Comparison of ENCODE assay signal across 8 cellular contexts in the genomic region with DNA sequence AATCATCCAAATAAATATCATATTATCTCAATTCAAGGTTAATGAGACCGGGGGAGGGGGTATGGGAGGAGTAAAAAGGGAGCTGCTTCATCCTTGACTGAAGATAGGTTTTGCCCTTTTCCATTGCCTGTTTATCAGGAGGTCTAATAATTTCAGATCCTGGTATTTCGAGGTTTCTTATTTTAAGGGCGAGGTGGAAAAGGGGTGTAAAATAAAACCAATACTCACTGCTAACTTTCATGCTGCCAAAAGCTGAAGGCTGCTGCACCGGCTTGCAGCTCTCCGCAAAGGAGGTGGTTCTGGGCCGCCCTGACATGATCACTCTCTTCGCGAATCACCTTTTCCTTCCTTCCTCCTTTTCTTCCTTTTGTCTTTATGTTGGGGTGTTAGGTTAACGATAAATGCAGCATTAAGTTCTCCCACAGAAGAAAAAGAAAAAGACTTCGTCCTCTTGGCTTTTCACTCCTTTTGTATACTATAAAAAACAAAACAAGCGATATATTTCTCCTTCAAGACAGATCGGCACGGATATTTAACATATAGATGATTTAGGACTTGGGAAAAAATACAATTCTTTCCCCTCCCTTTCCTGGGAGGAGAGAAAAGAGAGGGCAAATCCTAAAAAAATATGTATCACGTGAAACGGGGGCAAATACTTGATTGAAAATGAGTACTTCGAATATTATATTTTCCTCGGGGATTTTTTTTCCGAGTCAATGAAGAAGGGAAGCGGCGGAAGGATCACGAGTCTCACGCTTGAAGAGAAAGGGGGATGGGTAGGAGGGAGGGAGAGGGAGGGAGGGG. TPM values are rescaled to one million over a fixed set of nuclear protein-coding genes. Genes with fewer than 3 reads are reported as not detected.
DNase-seq lines count a peak whose midpoint lies in the region; ATAC-seq, FAIRE-seq and TF ChIP-seq lines count a peak whose summit lies in the region.

No MANE protein-coding gene starts in this region.

- no peak for FAIRE-seq in RCC 7860 (lab: Jason Lieb, UNC)

- no peaks in the 10 kb centered on the region for H3K4me1 ChIP-seq in BE2C
- H3K4me1 ChIP-seq in upper lobe of right lung: peaks cover 33% of the 10 kb centered on the region

- peak overlapping the region; percentile 100 for H3K27ac ChIP-seq in upper lobe of right lung

- ATAC-seq in upper lobe of right lung (no peak), GM21423 (IDR thresholded peaks at IDR 0.05; ENCODE audit: unreplicated experiment) (no peak)

- H3K27me3 ChIP-seq in BE2C (no peaks in the 10 kb centered on the region), upper lobe of right lung (no peaks in the 10 kb centered on the region)

- no peaks in the 10 kb centered on the region for H3K36me3 ChIP-seq in BE2C
- no peaks in the 10 kb centered on the region for H3K36me3 ChIP-seq in upper lobe of right lung

- intact Hi-C loops in upper lobe of right lung (cut with DNase I): no loop called here

- peak; percentile 26 for DNase-seq in BE2C
- DNase-seq in H4 (ENCODE audit: low spot score): peak; percentile 79
- peak; percentile 83 for DNase-seq in RPMI8226
- DNase-seq in dermis microvascular lymphatic vessel endothelial cell (ENCODE audit: low read depth in 2 of 2): peak; percentile 63 to 89
- DNase-seq in middle frontal gyrus (ENCODE audit: extremely low spot score, low spot score): peak; percentile 15
- DNase-seq in upper lobe of right lung: no peak
- no peak for DNase-seq in RCC 7860 (ENCODE audit: low spot score)

- TF ChIP-seq CTCF in BE2C (IDR thresholded peaks at IDR 0.05; ENCODE audit: low read depth, low read length) (no peak), upper lobe of right lung (IDR thresholded peaks at IDR 0.05) (no peak)

- no peaks in the 10 kb centered on the region for H3K9me3 ChIP-seq in BE2C
- no peaks in the 10 kb centered on the region for H3K9me3 ChIP-seq in upper lobe of right lung

- H3K4me3 ChIP-seq in BE2C (ENCODE audit: low read depth, low read length): peak overlapping the region; percentile 94
- H3K4me3 ChIP-seq in upper lobe of right lung: peak overlapping the region; percentile 86

RNA-seq across cellular contexts. Expression of gene GSK3B, which starts 0.9 kb away (rescaled TPM):
- 37.2 TPM for polyA plus RNA-seq in BE2C (2012; ENCODE audit: insufficient read depth, insufficient read length, low read depth)
- 47.9 and 51.1 TPM in 2 replicates for total RNA-seq in H4 (2014; rRNA removed; shearing (Covaris generic))
- total RNA-seq in dermis microvascular lymphatic vessel endothelial cell (28.1 and 39.4 TPM in 2 replicates), upper lobe of right lung (55.2 TPM)

Comparison
In these comparisons a context has a peak if more than half of its experiments do, and no peak if none do; other contexts are left out.
1. DNase-seq: peak in BE2C (single experiment), H4 (single experiment), RPMI8226 (single experiment), dermis microvascular lymphatic vessel endothelial cell (2 of 2) and middle frontal gyrus (single experiment); none in upper lobe of right lung (single experiment) and RCC 7860 (single experiment).